In genomic region chr2:127174176-127174575, GRCh38 we compare ENCODE assay signal across 11 cellular contexts. TPM values are rescaled to one million over a fixed set of nuclear protein-coding genes. Genes with fewer than 3 reads are reported as not detected.
A peak's percentile ranks its signal among the peaks of the same experiment; 100 is the strongest.
DNase-seq lines count a peak whose midpoint lies in the region; ATAC-seq and TF ChIP-seq lines count a peak whose summit lies in the region.
"Had no signal": no experiment of that assay in that cellular context is flagged by ENCODE, and none has a peak within 500 bp of the region (broad histone marks: within the 10 kb centered on the region; RNA-seq: fewer than 3 reads in every experiment).

No MANE protein-coding gene starts in this region.

- no peak overlapping the region for H3K4me3 Mint-ChIP-seq in GM23338

- CTCF ChIA-PET in AG04450 (lab: Charles Lee) = interaction anchor here (1.4 to 2.0 kb wide), 2 partner anchors 16 to 107 kb away, joined by 3 to 13 read pairs; no protein-coding TSS in a partner anchor

- DNase-seq in AG04450 (ENCODE audit: low read depth, low spot score) = no peak
- DNase-seq in GM23338 (ENCODE audit: low spot score) = peak; percentile 41
- peak; percentile 28 for DNase-seq in amniotic epithelial cell (ENCODE audit: low read depth)
- no peak for DNase-seq in left lung
- no peak for DNase-seq in NCI-H69 (lab: John Stamatoyannopoulos, UW)
- no peak for DNase-seq in NOMO-1 (lab: John Stamatoyannopoulos, UW; ENCODE audit: unreplicated experiment in 2 of 2)
- DNase-seq in Peyer's patch = no peak
- DNase-seq: effector memory CD4-positive, alpha-beta T cell; trophoblast cell had no signal

- H3K27ac ChIP-seq in AG04450 (ENCODE audit: low read depth, low read length) (no peak overlapping the region), GM23338 (ENCODE audit: low read depth) (no peak overlapping the region), left lung (no peak overlapping the region), Peyer's patch (peak overlapping the region in 1 of 4 donors; percentile 73)
- H3K27ac ChIP-seq: HL-60 had no signal

- H3K27ac Mint-ChIP-seq in GM23338 = no peak overlapping the region

- no peak overlapping the region for H3K4me2 ChIP-seq in GM23338

- H3K4me1 Mint-ChIP-seq in GM23338 = peaks cover 17% of the 10 kb centered on the region

- ATAC-seq in GM23338 = peak; percentile 65
- ATAC-seq in left lung = peak; percentile 37
- no peak for ATAC-seq in HG02885 (IDR thresholded peaks at IDR 0.05; ENCODE audit: poor library complexity, unreplicated experiment)

- H3K27me3 ChIP-seq in AG04450 (ENCODE audit: control insufficient read depth, insufficient read depth, low read length) = no peaks in the 10 kb centered on the region
- no peaks in the 10 kb centered on the region for H3K27me3 ChIP-seq in GM23338 (ENCODE audit: insufficient read depth)
- no peaks in the 10 kb centered on the region for H3K27me3 ChIP-seq in left lung
- no peaks in the 10 kb centered on the region for H3K27me3 ChIP-seq in Peyer's patch

- TF ChIP-seq POLR2A in Peyer's patch (IDR thresholded peaks at IDR 0.05) = no peak

- H3K36me3 Mint-ChIP-seq in GM23338 (ENCODE audit: low read depth) = no peaks in the 10 kb centered on the region

- H3K9me3 ChIP-seq in AG04450 (ENCODE audit: control insufficient read depth, insufficient read depth, low read length) (no peaks in the 10 kb centered on the region; the same call in 1 of the 2 replicates), left lung (peaks cover 0 to 3% of the 10 kb centered on the region in 2 donors), Peyer's patch (no peaks in the 10 kb centered on the region)

- H3F3A ChIP-seq in GM23338 (replicated peaks; ENCODE audit: low read depth) = no peaks in the 10 kb centered on the region

- POLR2A ChIA-PET in AG04450 (lab: Yijun Ruan, JAX) = no interaction called here

- peaks cover 17% of the 10 kb centered on the region for H3K27me3 Mint-ChIP-seq in GM23338 (ENCODE audit: insufficient read depth, low read depth, poor library complexity)

- intact Hi-C loops in left lung (cut with DNase I) = no loop called here

- TF ChIP-seq CTCF in AG04450 (IDR thresholded peaks at IDR 0.05; ENCODE audit: low read depth, low read length) (peak; percentile 48), GM23338 (conservative IDR thresholded peaks at IDR 0.05; ENCODE audit: low read depth in 2 of 2) (peak in 1 of 2 experiments; percentile 72; a peak in 2 of 4 replicates), left lung (IDR thresholded peaks at IDR 0.05) (no peak), Peyer's patch (IDR thresholded peaks at IDR 0.05) (peak in 2 of 6 experiments; percentile 16 to 19)

- no peaks in the 10 kb centered on the region for H4K20me1 ChIP-seq in GM23338 (replicated peaks; ENCODE audit: insufficient read depth)

- H3K4me1 ChIP-seq in GM23338 (ENCODE audit: insufficient read depth) (no peaks in the 10 kb centered on the region), left lung (no peaks in the 10 kb centered on the region), Peyer's patch (peaks cover 0 to 14% (median 0%) of the 10 kb centered on the region in 4 donors)

- H3K9me3 Mint-ChIP-seq in GM23338 = peaks cover 2% of the 10 kb centered on the region

- no peaks in the 10 kb centered on the region for H3K36me3 ChIP-seq in GM23338 (ENCODE audit: insufficient read depth)
- no peaks in the 10 kb centered on the region for H3K36me3 ChIP-seq in left lung
- H3K36me3 ChIP-seq in Peyer's patch = no peaks in the 10 kb centered on the region

- no peak overlapping the region for H2AFZ ChIP-seq in GM23338

- H3K4me3 ChIP-seq in AG04450 (ENCODE audit: low read depth, low read length) (no peak overlapping the region), GM23338 (no peak overlapping the region), left lung (no peak overlapping the region), Peyer's patch (no peak overlapping the region)

- H3K79me2 ChIP-seq in GM23338 (replicated peaks; ENCODE audit: insufficient read depth) = no peaks in the 10 kb centered on the region

- H3K9me2 ChIP-seq in GM23338 (ENCODE audit: insufficient read depth) = no peaks in the 10 kb centered on the region

TF ChIP-seq in GM23338, 12 proteins besides CTCF, POLR2A, EP300 and RAD21 (continues in another document):
- TF ChIP-seq ZNF114 (CRISPR knock-in tag; IDR thresholded peaks at IDR 0.05) (no peak), POLR2AphosphoS5 (IDR thresholded peaks at IDR 0.05; ENCODE audit: low read depth) (no peak), REST (IDR thresholded peaks at IDR 0.05; ENCODE audit: unreplicated experiment) (no peak), EZH2phosphoT487 (IDR thresholded peaks at IDR 0.05; ENCODE audit: unreplicated experiment) (no peak), STAT1 (IDR thresholded peaks at IDR 0.05; ENCODE audit: unreplicated experiment) (no peak), EZH2 (IDR thresholded peaks at IDR 0.05; ENCODE audit: low read depth, unreplicated experiment) (no peak)

RNA-seq across cellular contexts. Expression of gene CYP27C1, which starts 45.9 kb away (rescaled TPM):
- polyA plus RNA-seq in AG04450 (2011; rRNA removed) = not detected in 2 replicates
- polyA minus RNA-seq in AG04450 (2011; rRNA and poly(A)+ RNA removed) = not detected in 2 replicates
- 2.9 and 3.0 TPM in 2 replicates for total RNA-seq in GM23338 (2014; rRNA removed; shearing (Covaris generic))
- polyA plus RNA-seq in GM23338 (2016; fragmentation: Nextera tagmentation; extraction: Ambion mirVana) = 1.1 and 1.8 TPM in 2 replicates
- under 1 TPM; 0.10 to 0.12 TPM for total RNA-seq in left lung
- total RNA-seq in Peyer's patch = under 1 TPM in 1 of 4 donors, not detected in 3; 0.13 TPM

Comparison
In these comparisons a context has a peak if more than half of its experiments do, and no peak if none do; other contexts are left out.
1. DNase-seq: peak in GM23338 (single experiment) and amniotic epithelial cell (single experiment); none in AG04450 (single experiment), left lung (0 of 2), NCI-H69 (single experiment), NOMO-1 (0 of 2) and Peyer's patch (0 of 3).